1 cellular context compared by ENCODE assay signal in the genomic region with DNA sequence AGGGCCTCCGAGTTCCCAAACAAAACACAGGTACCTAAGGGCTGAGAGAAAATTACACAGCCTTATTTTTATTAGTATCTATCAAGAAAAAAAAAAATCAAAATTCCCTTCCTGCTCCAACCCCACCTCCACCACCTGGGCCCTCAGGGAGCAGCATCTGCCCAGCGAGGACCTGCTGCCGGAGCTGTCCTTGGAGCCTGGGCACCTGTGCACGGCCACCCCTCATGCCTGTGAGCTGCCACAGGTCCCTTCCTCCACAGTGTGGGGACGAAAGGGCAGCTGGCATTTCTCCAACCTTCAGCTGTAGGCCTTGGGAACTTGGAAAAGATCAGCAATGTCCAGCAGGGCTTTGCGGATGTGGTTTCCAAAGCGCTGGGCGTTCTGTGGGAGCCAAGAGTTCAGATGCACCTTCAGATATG.
TF ChIP-seq lines count a peak whose summit lies in the region.

No MANE protein-coding gene starts in this region.

TF ChIP-seq in HepG2, 621 proteins besides CTCF, POLR2A, EP300 and RAD21 (continued from another document and continues in another):
- TF ChIP-seq, protein P1, sequence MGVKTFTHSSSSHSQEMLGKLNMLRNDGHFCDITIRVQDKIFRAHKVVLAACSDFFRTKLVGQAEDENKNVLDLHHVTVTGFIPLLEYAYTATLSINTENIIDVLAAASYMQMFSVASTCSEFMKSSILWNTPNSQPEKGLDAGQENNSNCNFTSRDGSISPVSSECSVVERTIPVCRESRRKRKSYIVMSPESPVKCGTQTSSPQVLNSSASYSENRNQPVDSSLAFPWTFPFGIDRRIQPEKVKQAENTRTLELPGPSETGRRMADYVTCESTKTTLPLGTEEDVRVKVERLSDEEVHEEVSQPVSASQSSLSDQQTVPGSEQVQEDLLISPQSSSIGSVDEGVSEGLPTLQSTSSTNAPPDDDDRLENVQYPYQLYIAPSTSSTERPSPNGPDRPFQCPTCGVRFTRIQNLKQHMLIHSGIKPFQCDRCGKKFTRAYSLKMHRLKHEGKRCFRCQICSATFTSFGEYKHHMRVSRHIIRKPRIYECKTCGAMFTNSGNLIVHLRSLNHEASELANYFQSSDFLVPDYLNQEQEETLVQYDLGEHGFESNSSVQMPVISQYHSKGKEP (CRISPR knock-in tag; IDR thresholded peaks at IDR 0.05): no peak
- TF ChIP-seq, protein P2, sequence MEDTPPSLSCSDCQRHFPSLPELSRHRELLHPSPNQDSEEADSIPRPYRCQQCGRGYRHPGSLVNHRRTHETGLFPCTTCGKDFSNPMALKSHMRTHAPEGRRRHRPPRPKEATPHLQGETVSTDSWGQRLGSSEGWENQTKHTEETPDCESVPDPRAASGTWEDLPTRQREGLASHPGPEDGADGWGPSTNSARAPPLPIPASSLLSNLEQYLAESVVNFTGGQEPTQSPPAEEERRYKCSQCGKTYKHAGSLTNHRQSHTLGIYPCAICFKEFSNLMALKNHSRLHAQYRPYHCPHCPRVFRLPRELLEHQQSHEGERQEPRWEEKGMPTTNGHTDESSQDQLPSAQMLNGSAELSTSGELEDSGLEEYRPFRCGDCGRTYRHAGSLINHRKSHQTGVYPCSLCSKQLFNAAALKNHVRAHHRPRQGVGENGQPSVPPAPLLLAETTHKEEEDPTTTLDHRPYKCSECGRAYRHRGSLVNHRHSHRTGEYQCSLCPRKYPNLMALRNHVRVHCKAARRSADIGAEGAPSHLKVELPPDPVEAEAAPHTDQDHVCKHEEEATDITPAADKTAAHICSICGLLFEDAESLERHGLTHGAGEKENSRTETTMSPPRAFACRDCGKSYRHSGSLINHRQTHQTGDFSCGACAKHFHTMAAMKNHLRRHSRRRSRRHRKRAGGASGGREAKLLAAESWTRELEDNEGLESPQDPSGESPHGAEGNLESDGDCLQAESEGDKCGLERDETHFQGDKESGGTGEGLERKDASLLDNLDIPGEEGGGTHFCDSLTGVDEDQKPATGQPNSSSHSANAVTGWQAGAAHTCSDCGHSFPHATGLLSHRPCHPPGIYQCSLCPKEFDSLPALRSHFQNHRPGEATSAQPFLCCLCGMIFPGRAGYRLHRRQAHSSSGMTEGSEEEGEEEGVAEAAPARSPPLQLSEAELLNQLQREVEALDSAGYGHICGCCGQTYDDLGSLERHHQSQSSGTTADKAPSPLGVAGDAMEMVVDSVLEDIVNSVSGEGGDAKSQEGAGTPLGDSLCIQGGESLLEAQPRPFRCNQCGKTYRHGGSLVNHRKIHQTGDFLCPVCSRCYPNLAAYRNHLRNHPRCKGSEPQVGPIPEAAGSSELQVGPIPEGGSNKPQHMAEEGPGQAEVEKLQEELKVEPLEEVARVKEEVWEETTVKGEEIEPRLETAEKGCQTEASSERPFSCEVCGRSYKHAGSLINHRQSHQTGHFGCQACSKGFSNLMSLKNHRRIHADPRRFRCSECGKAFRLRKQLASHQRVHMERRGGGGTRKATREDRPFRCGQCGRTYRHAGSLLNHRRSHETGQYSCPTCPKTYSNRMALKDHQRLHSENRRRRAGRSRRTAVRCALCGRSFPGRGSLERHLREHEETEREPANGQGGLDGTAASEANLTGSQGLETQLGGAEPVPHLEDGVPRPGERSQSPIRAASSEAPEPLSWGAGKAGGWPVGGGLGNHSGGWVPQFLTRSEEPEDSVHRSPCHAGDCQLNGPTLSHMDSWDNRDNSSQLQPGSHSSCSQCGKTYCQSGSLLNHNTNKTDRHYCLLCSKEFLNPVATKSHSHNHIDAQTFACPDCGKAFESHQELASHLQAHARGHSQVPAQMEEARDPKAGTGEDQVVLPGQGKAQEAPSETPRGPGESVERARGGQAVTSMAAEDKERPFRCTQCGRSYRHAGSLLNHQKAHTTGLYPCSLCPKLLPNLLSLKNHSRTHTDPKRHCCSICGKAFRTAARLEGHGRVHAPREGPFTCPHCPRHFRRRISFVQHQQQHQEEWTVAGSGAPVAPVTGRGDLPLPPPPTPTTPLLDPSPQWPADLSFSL (CRISPR knock-in tag; IDR thresholded peaks at IDR 0.05): no peak
- TF ChIP-seq, protein P3, sequence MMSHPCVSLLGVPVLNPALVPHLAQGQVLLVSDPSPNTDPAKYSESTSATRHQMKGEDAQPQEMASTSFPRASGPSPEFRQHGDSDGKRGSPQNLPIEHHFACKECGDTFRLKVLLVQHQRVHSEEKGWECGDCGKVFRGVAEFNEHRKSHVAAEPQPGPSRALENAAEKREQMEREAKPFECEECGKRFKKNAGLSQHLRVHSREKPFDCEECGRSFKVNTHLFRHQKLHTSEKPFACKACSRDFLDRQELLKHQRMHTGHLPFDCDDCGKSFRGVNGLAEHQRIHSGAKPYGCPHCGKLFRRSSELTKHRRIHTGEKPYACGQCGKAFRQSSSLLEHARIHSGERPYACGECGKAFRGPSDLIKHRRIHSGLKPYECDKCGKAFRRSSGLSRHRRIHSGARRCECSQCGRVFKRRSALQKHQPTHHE (CRISPR knock-in tag; IDR thresholded peaks at IDR 0.05; ENCODE audit: borderline replicate concordance): no peak
- no peak for TF ChIP-seq ZFP37 (CRISPR knock-in tag; IDR thresholded peaks at IDR 0.05; ENCODE audit: borderline replicate concordance)
- TF ChIP-seq ZNF879 (CRISPR knock-in tag; IDR thresholded peaks at IDR 0.05): no peak
- TF ChIP-seq NFIC (IDR thresholded peaks at IDR 0.05; ENCODE audit: low read length): no peak
- TF ChIP-seq GFI1 (CRISPR knock-in tag; IDR thresholded peaks at IDR 0.05; ENCODE audit: borderline replicate concordance): no peak
- no peak for TF ChIP-seq ZSCAN20 (CRISPR knock-in tag; IDR thresholded peaks at IDR 0.05; ENCODE audit: borderline replicate concordance)
- TF ChIP-seq, protein P4, sequence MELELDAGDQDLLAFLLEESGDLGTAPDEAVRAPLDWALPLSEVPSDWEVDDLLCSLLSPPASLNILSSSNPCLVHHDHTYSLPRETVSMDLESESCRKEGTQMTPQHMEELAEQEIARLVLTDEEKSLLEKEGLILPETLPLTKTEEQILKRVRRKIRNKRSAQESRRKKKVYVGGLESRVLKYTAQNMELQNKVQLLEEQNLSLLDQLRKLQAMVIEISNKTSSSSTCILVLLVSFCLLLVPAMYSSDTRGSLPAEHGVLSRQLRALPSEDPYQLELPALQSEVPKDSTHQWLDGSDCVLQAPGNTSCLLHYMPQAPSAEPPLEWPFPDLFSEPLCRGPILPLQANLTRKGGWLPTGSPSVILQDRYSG (CRISPR knock-in tag; IDR thresholded peaks at IDR 0.05): no peak
- TF ChIP-seq STAT5B (CRISPR knock-in tag; IDR thresholded peaks at IDR 0.05): no peak
- TF ChIP-seq, protein P5, sequence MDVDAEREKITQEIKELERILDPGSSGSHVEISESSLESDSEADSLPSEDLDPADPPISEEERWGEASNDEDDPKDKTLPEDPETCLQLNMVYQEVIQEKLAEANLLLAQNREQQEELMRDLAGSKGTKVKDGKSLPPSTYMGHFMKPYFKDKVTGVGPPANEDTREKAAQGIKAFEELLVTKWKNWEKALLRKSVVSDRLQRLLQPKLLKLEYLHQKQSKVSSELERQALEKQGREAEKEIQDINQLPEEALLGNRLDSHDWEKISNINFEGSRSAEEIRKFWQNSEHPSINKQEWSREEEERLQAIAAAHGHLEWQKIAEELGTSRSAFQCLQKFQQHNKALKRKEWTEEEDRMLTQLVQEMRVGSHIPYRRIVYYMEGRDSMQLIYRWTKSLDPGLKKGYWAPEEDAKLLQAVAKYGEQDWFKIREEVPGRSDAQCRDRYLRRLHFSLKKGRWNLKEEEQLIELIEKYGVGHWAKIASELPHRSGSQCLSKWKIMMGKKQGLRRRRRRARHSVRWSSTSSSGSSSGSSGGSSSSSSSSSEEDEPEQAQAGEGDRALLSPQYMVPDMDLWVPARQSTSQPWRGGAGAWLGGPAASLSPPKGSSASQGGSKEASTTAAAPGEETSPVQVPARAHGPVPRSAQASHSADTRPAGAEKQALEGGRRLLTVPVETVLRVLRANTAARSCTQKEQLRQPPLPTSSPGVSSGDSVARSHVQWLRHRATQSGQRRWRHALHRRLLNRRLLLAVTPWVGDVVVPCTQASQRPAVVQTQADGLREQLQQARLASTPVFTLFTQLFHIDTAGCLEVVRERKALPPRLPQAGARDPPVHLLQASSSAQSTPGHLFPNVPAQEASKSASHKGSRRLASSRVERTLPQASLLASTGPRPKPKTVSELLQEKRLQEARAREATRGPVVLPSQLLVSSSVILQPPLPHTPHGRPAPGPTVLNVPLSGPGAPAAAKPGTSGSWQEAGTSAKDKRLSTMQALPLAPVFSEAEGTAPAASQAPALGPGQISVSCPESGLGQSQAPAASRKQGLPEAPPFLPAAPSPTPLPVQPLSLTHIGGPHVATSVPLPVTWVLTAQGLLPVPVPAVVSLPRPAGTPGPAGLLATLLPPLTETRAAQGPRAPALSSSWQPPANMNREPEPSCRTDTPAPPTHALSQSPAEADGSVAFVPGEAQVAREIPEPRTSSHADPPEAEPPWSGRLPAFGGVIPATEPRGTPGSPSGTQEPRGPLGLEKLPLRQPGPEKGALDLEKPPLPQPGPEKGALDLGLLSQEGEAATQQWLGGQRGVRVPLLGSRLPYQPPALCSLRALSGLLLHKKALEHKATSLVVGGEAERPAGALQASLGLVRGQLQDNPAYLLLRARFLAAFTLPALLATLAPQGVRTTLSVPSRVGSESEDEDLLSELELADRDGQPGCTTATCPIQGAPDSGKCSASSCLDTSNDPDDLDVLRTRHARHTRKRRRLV (CRISPR knock-in tag; IDR thresholded peaks at IDR 0.05): no peak
- peak; percentile 82 for TF ChIP-seq HNF4A (CRISPR knock-in tag; IDR thresholded peaks at IDR 0.05)
- TF ChIP-seq ZNF3 (CRISPR knock-in tag; IDR thresholded peaks at IDR 0.05): no peak
- TF ChIP-seq ARHGAP35 (CRISPR knock-in tag; IDR thresholded peaks at IDR 0.05; ENCODE audit: borderline replicate concordance): no peak
- no peak for TF ChIP-seq ZNF431 (CRISPR knock-in tag; IDR thresholded peaks at IDR 0.05; ENCODE audit: borderline replicate concordance, low read depth)
- TF ChIP-seq MTF1 (CRISPR knock-in tag; IDR thresholded peaks at IDR 0.05): no peak
- TF ChIP-seq ZNF563 (CRISPR knock-in tag; IDR thresholded peaks at IDR 0.05): no peak
- TF ChIP-seq ZNF761 (CRISPR knock-in tag; conservative IDR thresholded peaks at IDR 0.05): peak; percentile 80; the same call in 1 of the 2 replicates
- TF ChIP-seq, protein P6, sequence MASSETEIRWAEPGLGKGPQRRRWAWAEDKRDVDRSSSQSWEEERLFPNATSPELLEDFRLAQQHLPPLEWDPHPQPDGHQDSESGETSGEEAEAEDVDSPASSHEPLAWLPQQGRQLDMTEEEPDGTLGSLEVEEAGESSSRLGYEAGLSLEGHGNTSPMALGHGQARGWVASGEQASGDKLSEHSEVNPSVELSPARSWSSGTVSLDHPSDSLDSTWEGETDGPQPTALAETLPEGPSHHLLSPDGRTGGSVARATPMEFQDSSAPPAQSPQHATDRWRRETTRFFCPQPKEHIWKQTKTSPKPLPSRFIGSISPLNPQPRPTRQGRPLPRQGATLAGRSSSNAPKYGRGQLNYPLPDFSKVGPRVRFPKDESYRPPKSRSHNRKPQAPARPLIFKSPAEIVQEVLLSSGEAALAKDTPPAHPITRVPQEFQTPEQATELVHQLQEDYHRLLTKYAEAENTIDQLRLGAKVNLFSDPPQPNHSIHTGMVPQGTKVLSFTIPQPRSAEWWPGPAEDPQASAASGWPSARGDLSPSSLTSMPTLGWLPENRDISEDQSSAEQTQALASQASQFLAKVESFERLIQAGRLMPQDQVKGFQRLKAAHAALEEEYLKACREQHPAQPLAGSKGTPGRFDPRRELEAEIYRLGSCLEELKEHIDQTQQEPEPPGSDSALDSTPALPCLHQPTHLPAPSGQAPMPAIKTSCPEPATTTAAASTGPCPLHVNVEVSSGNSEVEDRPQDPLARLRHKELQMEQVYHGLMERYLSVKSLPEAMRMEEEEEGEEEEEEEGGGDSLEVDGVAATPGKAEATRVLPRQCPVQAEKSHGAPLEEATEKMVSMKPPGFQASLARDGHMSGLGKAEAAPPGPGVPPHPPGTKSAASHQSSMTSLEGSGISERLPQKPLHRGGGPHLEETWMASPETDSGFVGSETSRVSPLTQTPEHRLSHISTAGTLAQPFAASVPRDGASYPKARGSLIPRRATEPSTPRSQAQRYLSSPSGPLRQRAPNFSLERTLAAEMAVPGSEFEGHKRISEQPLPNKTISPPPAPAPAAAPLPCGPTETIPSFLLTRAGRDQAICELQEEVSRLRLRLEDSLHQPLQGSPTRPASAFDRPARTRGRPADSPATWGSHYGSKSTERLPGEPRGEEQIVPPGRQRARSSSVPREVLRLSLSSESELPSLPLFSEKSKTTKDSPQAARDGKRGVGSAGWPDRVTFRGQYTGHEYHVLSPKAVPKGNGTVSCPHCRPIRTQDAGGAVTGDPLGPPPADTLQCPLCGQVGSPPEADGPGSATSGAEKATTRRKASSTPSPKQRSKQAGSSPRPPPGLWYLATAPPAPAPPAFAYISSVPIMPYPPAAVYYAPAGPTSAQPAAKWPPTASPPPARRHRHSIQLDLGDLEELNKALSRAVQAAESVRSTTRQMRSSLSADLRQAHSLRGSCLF (CRISPR knock-in tag; IDR thresholded peaks at IDR 0.05; ENCODE audit: borderline replicate concordance): no peak
- no peak for TF ChIP-seq WIZ (CRISPR knock-in tag; IDR thresholded peaks at IDR 0.05)
- 0 out of 2 replicates have a peak, but pooled peaks have one; percentile 53 for TF ChIP-seq CHD4 (IDR thresholded peaks at IDR 0.05; ENCODE audit: borderline replicate concordance, low read length)
- peak; percentile 69 for TF ChIP-seq GATAD2A (CRISPR knock-in tag; IDR thresholded peaks at IDR 0.05)
- peak; percentile 54; the same call in 1 of the 2 replicates for TF ChIP-seq ZBTB20 (CRISPR knock-in tag; IDR thresholded peaks at IDR 0.05; ENCODE audit: borderline replicate concordance, low read depth)
- TF ChIP-seq, protein P7, sequence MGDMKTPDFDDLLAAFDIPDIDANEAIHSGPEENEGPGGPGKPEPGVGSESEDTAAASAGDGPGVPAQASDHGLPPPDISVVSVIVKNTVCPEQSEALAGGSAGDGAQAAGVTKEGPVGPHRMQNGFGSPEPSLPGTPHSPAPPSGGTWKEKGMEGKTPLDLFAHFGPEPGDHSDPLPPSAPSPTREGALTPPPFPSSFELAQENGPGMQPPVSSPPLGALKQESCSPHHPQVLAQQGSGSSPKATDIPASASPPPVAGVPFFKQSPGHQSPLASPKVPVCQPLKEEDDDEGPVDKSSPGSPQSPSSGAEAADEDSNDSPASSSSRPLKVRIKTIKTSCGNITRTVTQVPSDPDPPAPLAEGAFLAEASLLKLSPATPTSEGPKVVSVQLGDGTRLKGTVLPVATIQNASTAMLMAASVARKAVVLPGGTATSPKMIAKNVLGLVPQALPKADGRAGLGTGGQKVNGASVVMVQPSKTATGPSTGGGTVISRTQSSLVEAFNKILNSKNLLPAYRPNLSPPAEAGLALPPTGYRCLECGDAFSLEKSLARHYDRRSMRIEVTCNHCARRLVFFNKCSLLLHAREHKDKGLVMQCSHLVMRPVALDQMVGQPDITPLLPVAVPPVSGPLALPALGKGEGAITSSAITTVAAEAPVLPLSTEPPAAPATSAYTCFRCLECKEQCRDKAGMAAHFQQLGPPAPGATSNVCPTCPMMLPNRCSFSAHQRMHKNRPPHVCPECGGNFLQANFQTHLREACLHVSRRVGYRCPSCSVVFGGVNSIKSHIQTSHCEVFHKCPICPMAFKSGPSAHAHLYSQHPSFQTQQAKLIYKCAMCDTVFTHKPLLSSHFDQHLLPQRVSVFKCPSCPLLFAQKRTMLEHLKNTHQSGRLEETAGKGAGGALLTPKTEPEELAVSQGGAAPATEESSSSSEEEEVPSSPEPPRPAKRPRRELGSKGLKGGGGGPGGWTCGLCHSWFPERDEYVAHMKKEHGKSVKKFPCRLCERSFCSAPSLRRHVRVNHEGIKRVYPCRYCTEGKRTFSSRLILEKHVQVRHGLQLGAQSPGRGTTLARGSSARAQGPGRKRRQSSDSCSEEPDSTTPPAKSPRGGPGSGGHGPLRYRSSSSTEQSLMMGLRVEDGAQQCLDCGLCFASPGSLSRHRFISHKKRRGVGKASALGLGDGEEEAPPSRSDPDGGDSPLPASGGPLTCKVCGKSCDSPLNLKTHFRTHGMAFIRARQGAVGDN (CRISPR knock-in tag; IDR thresholded peaks at IDR 0.05): peak; percentile 86
- no peak; the same call in 1 of the 2 replicates for TF ChIP-seq ZNF160 (CRISPR knock-in tag; IDR thresholded peaks at IDR 0.05)
- no peak for TF ChIP-seq ZNF737 (CRISPR knock-in tag; IDR thresholded peaks at IDR 0.05; ENCODE audit: borderline replicate concordance)
- TF ChIP-seq ZNF788 (CRISPR knock-in tag; IDR thresholded peaks at IDR 0.05; ENCODE audit: borderline replicate concordance): peak; percentile 40; the same call in 1 of the 2 replicates
- no peak for TF ChIP-seq MIER3 (CRISPR knock-in tag; IDR thresholded peaks at IDR 0.05; ENCODE audit: borderline replicate concordance)
